1 cellular context compared by ENCODE assay signal in the genomic region with DNA sequence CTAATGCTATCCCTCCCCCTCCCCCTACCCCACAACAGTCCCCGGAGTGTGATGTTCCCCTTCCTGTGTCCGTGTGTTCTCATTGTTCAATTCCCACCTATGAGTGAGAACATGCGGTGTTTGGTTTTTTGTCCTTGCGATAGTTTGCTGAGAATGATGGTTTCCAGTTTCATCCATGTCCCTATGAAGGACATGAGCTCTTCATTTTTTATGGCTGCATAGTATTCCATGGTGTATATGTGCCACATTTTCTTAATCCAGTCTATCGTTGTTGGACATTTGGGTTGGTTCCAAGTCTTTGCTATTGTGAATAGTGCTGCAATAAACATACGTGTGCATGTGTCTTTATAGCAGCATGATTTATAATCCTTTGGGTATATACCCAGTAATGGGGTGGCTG. TPM values are rescaled to one million over a fixed set of nuclear protein-coding genes. Genes with fewer than 3 reads are reported as not detected.
"Had no signal": no experiment of that assay in that cellular context is flagged by ENCODE, and none has a peak within 500 bp of the region (broad histone marks: within the 10 kb centered on the region; RNA-seq: fewer than 3 reads in every experiment).

No MANE protein-coding gene starts in this region.

RNA-seq across cellular contexts. Expression of gene TBX1, which starts 16.6 kb away (rescaled TPM):
- total RNA-seq: temporal lobe had no signal
